ENCODE assay signal across 1 cellular context in the genomic region with DNA sequence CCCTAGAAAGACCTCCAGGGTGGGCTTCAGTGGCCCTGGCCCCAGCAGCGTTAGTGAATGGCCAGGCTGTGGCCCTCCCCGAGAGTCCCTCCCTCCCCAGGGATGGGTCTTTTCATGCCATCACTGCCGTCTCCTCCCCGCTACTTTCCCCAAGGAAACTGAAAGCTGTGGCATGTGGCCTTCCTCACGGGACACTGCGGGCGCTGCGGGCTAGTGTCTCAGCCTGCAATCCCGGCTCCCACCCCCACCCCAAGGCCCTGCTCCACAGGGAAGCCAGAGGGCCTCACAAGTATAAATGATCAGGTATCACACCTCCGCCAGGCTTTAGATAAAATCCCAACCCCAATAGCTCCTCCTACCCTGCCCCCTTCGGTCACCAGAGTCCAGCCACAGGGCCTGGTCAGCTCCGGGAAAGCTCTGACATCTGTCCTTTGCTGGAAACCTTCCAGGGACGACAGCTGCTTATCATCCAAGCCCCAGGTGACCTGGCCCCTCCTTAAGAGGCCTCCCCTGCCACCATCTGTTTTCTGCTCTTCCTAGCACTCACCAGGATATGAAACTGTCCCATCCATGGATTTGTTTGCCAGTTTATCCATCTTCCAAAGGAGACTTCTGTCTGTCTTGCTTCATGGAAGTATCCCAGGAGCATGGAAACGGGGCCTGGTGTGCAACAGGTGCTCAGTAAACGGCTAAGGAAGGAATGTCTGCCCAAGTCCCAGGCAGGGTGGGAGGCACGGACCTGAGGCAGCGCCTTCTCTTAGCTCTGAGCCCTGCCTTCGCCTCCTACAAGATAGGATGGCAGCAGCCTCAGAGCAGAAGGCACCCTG.
TF ChIP-seq lines count a peak whose summit lies in the region.

No MANE protein-coding gene starts in this region.

TF ChIP-seq in SK-N-SH, 30 proteins besides CTCF, POLR2A, EP300 and RAD21 (continued from another document):
- TF ChIP-seq, protein P1, sequence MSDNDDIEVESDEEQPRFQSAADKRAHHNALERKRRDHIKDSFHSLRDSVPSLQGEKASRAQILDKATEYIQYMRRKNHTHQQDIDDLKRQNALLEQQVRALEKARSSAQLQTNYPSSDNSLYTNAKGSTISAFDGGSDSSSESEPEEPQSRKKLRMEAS (IDR thresholded peaks at IDR 0.05; ENCODE audit: low read depth) = no peak
- TF ChIP-seq, protein P2, sequence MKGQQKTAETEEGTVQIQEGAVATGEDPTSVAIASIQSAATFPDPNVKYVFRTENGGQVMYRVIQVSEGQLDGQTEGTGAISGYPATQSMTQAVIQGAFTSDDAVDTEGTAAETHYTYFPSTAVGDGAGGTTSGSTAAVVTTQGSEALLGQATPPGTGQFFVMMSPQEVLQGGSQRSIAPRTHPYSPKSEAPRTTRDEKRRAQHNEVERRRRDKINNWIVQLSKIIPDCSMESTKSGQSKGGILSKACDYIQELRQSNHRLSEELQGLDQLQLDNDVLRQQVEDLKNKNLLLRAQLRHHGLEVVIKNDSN (IDR thresholded peaks at IDR 0.05; ENCODE audit: borderline replicate concordance, low read depth) = no peak
- TF ChIP-seq NFIC (IDR thresholded peaks at IDR 0.05; ENCODE audit: borderline replicate concordance) (peak; percentile 14; the same call in 1 of the 2 replicates), MXI1 (IDR thresholded peaks at IDR 0.05; ENCODE audit: low read depth, low read length) (0 out of 2 replicates have a peak, but pooled peaks have one; percentile 20), RXRA (IDR thresholded peaks at IDR 0.05; ENCODE audit: borderline replicate concordance, low read depth) (no peak), RCOR1 (IDR thresholded peaks at IDR 0.05; ENCODE audit: low read length) (peak; percentile 87), GATA2 (CRISPR knock-in tag; IDR thresholded peaks at IDR 0.05) (peak; percentile 76; the same call in 1 of the 2 replicates), TAF1 (IDR thresholded peaks at IDR 0.05; ENCODE audit: borderline replicate concordance, low read depth, low read length) (no peak), TCF12 (IDR thresholded peaks at IDR 0.05) (peak; percentile 74), POLR2AphosphoS5 (IDR thresholded peaks at IDR 0.05; ENCODE audit: low read depth, low read length) (no peak), SIN3A (IDR thresholded peaks at IDR 0.05; ENCODE audit: borderline replicate concordance, low read depth, low read length) (no peak), GABPA (IDR thresholded peaks at IDR 0.05; ENCODE audit: low read depth) (no peak), FOSL2 (IDR thresholded peaks at IDR 0.05; ENCODE audit: borderline replicate concordance, low read depth) (no peak), ELF1 (IDR thresholded peaks at IDR 0.05) (no peak), NRF1 (IDR thresholded peaks at IDR 0.05; ENCODE audit: low read depth, low read length) (no peak)
- TF ChIP-seq, protein P3, sequence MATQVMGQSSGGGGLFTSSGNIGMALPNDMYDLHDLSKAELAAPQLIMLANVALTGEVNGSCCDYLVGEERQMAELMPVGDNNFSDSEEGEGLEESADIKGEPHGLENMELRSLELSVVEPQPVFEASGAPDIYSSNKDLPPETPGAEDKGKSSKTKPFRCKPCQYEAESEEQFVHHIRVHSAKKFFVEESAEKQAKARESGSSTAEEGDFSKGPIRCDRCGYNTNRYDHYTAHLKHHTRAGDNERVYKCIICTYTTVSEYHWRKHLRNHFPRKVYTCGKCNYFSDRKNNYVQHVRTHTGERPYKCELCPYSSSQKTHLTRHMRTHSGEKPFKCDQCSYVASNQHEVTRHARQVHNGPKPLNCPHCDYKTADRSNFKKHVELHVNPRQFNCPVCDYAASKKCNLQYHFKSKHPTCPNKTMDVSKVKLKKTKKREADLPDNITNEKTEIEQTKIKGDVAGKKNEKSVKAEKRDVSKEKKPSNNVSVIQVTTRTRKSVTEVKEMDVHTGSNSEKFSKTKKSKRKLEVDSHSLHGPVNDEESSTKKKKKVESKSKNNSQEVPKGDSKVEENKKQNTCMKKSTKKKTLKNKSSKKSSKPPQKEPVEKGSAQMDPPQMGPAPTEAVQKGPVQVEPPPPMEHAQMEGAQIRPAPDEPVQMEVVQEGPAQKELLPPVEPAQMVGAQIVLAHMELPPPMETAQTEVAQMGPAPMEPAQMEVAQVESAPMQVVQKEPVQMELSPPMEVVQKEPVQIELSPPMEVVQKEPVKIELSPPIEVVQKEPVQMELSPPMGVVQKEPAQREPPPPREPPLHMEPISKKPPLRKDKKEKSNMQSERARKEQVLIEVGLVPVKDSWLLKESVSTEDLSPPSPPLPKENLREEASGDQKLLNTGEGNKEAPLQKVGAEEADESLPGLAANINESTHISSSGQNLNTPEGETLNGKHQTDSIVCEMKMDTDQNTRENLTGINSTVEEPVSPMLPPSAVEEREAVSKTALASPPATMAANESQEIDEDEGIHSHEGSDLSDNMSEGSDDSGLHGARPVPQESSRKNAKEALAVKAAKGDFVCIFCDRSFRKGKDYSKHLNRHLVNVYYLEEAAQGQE (IDR thresholded peaks at IDR 0.05; ENCODE audit: low read depth, low read length) = no peak
